Comparison of ENCODE assay signal across 8 cellular contexts in genomic region chr6:13488015-13488895, GRCh38. TPM values are rescaled to one million over a fixed set of nuclear protein-coding genes. Genes with fewer than 3 reads are reported as not detected.
DNase-seq lines count a peak whose midpoint lies in the region; ATAC-seq and TF ChIP-seq lines count a peak whose summit lies in the region.

No MANE protein-coding gene starts in this region.

- ATAC-seq in RWPE2 (ENCODE audit: low read depth) (0 out of 3 replicates have a peak, but pooled peaks have one; percentile 11), left lung (peak; percentile 16), HG03521 (IDR thresholded peaks at IDR 0.05; ENCODE audit: unreplicated experiment) (no peak)
- ATAC-seq in central memory CD8-positive, alpha-beta T cell (replicated peaks; ENCODE audit: extremely low read depth, poor library complexity, severe bottlenecking) = no peak

- H3K9me3 Mint-ChIP-seq in central memory CD8-positive, alpha-beta T cell = no peaks in the 10 kb centered on the region
- H3K9me3 Mint-ChIP-seq in stimulated activated naive CD8-positive, alpha-beta T cell treated with anti-CD3 and anti-CD28 coated beads, Interleukin-15, Interleukin-2, amounts not matched to agents 100 ng/mL and 50 ng/mL, for 24 hours = no peaks in the 10 kb centered on the region

- peak overlapping the region; percentile 76 for H3K27ac ChIP-seq in RWPE2 (ENCODE audit: poor library complexity, severe bottlenecking)
- H3K27ac ChIP-seq in left lung = peak overlapping the region; percentile 39 to 63

- peak overlapping the region; percentile 52 for H3K27ac Mint-ChIP-seq in central memory CD8-positive, alpha-beta T cell (ENCODE audit: low read depth)
- H3K27ac Mint-ChIP-seq in stimulated activated naive CD8-positive, alpha-beta T cell treated with anti-CD3 and anti-CD28 coated beads, Interleukin-15, Interleukin-2, amounts not matched to agents 100 ng/mL and 50 ng/mL, for 24 hours = peak overlapping the region; percentile 31

- peak overlapping the region; percentile 68 for H3K4me3 ChIP-seq in RWPE2 (ENCODE audit: severe bottlenecking)
- H3K4me3 ChIP-seq in left lung = peak overlapping the region; percentile 48 to 90

- no peaks in the 10 kb centered on the region for H3K27me3 ChIP-seq in RWPE2 (ENCODE audit: insufficient read depth, poor library complexity, severe bottlenecking)
- H3K27me3 ChIP-seq in left lung = no peaks in the 10 kb centered on the region

- H3K36me3 ChIP-seq in RWPE2 (ENCODE audit: low read depth) = no peaks in the 10 kb centered on the region
- H3K36me3 ChIP-seq in left lung = no peaks in the 10 kb centered on the region

- peaks cover 46% of the 10 kb centered on the region for H3K4me1 Mint-ChIP-seq in central memory CD8-positive, alpha-beta T cell
- H3K4me1 Mint-ChIP-seq in stimulated activated naive CD8-positive, alpha-beta T cell treated with anti-CD3 and anti-CD28 coated beads, Interleukin-15, Interleukin-2, amounts not matched to agents 100 ng/mL and 50 ng/mL, for 24 hours (ENCODE audit: low read depth) = peaks cover 36% of the 10 kb centered on the region

- peak; percentile 73 for DNase-seq in activated CD8-positive, alpha-beta memory T cell treated with anti-CD3 and anti-CD28 coated beads for 24 hours
- DNase-seq in activated CD8-positive, alpha-beta memory T cell treated with anti-CD3 and anti-CD28 coated beads, Interleukin-2, amount 50 U/mL, for 48 hours = no peak
- DNase-seq in RWPE2 (ENCODE audit: low spot score) = no peak
- DNase-seq in central memory CD8-positive, alpha-beta T cell (ENCODE audit: low spot score in 2 of 2) = no peak
- peak; percentile 65 to 85 for DNase-seq in left lung
- DNase-seq in OCI-M2 (lab: John Stamatoyannopoulos, UW; ENCODE audit: unreplicated experiment) = no peak

- TF ChIP-seq CTCF in RWPE2 (IDR thresholded peaks at IDR 0.05; ENCODE audit: poor library complexity, severe bottlenecking) (no peak), left lung (IDR thresholded peaks at IDR 0.05) (no peak)

- intact Hi-C loops in left lung (cut with DNase I) = no loop called here

- peak overlapping the region; percentile 89 for H3K4me3 Mint-ChIP-seq in central memory CD8-positive, alpha-beta T cell
- peak overlapping the region; percentile 74 for H3K4me3 Mint-ChIP-seq in stimulated activated naive CD8-positive, alpha-beta T cell treated with anti-CD3 and anti-CD28 coated beads, Interleukin-15, Interleukin-2, amounts not matched to agents 100 ng/mL and 50 ng/mL, for 24 hours

- no peaks in the 10 kb centered on the region for H3K27me3 Mint-ChIP-seq in central memory CD8-positive, alpha-beta T cell
- peaks cover 4% of the 10 kb centered on the region for H3K27me3 Mint-ChIP-seq in stimulated activated naive CD8-positive, alpha-beta T cell treated with anti-CD3 and anti-CD28 coated beads, Interleukin-15, Interleukin-2, amounts not matched to agents 100 ng/mL and 50 ng/mL, for 24 hours

- no peaks in the 10 kb centered on the region for H3K36me3 Mint-ChIP-seq in central memory CD8-positive, alpha-beta T cell (ENCODE audit: insufficient read depth)
- peaks cover 4% of the 10 kb centered on the region for H3K36me3 Mint-ChIP-seq in stimulated activated naive CD8-positive, alpha-beta T cell treated with anti-CD3 and anti-CD28 coated beads, Interleukin-15, Interleukin-2, amounts not matched to agents 100 ng/mL and 50 ng/mL, for 24 hours (ENCODE audit: low read depth)

- H3K4me1 ChIP-seq in RWPE2 (ENCODE audit: insufficient read depth, poor library complexity, severe bottlenecking) = peaks cover 13% of the 10 kb centered on the region
- peaks cover 3 to 37% of the 10 kb centered on the region in 2 donors for H3K4me1 ChIP-seq in left lung

- H3K9me3 ChIP-seq in RWPE2 (ENCODE audit: severe bottlenecking) (no peaks in the 10 kb centered on the region), left lung (no peaks in the 10 kb centered on the region)

RNA-seq across cellular contexts. Expression of gene GFOD1, which starts 0.9 kb away (rescaled TPM):
- 10 to 100 TPM in 1 of 2 donors, 1 to 10 TPM in 1; 8.7 to 19.6 TPM for total RNA-seq in left lung

Comparison
In these comparisons a context has a peak if more than half of its experiments do, and no peak if none do; other contexts are left out.
1. DNase-seq: peak in activated CD8-positive, alpha-beta memory T cell treated with anti-CD3 and anti-CD28 coated beads for 24 hours (single experiment) and left lung (2 of 2); none in activated CD8-positive, alpha-beta memory T cell treated with anti-CD3 and anti-CD28 coated beads, Interleukin-2, amount 50 U/mL, for 48 hours (single experiment), RWPE2 (single experiment), central memory CD8-positive, alpha-beta T cell (0 of 2) and OCI-M2 (single experiment).
2. ATAC-seq: peak in RWPE2 (single experiment) and left lung (single experiment); none in central memory CD8-positive, alpha-beta T cell (single experiment) and HG03521 (single experiment).